15 cellular contexts compared by ENCODE assay signal in the genomic region with DNA sequence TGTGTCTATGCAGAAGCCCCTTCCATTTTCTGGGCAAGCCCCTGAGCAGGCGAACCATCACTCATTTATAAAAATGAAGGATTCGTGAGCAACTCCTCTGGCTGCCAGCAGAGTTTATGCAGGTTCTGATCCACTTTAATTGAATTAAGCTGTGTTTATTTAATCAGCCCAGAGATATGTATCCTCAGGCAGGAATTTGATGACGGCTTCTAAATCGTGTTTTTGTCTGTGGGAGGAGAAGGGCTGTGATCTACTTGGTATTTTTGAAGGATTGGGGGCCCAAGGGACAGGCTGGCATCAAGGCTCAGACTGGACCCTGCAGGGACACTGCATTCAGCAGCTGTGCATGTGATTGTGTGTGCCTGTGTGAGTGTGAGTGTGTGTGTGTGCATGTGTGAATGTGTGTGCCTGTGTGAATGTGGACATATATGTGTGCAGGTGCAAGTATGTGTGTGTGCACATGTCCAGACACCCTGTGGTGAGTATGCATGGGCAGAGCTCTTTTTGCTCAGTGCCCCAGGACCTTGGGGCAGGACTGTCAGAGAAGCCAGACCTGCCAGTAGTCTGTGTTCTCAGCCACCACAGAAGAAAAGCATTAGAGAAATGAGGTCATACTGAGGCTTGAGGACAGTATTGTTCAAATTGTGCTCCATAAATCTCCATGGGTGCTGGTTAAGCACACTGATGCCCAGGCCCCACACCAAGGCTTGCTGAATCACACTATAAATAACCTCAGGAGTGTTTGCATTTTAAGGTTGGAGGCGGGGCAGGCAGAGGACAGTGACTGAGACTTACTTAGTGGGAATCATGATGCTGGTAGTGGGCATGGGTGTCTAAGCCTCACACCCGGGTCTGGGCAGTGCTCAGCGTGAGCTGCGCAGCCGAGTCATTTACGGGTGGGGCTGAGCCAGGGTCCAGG.
DNase-seq lines count a peak whose midpoint lies in the region; ATAC-seq, FAIRE-seq and TF ChIP-seq lines count a peak whose summit lies in the region.
"Had no signal": no experiment of that assay in that cellular context is flagged by ENCODE, and none has a peak within 500 bp of the region (broad histone marks: within the 10 kb centered on the region; RNA-seq: fewer than 3 reads in every experiment).

No MANE protein-coding gene starts in this region.

- H3K4me2 ChIP-seq in astrocyte (ENCODE audit: low read length), result peak overlapping the region; percentile 50

- TF ChIP-seq CTCF in AG09309 (IDR thresholded peaks at IDR 0.05; ENCODE audit: control insufficient read depth, insufficient read depth, low read depth, low read length, missing control alignments), result no peak
- no peak for TF ChIP-seq CTCF in astrocyte (IDR thresholded peaks at IDR 0.05; ENCODE audit: insufficient read depth, low read depth, low read length)

- H3K4me3 ChIP-seq in AG09309 (ENCODE audit: control insufficient read depth, low read depth, low read length), result no peak overlapping the region
- H3K4me3 ChIP-seq in astrocyte (ENCODE audit: insufficient read depth, low read depth, low read length), result no peak overlapping the region

- ATAC-seq in left ventricle myocardium superior, result peak; percentile 84
- no peak for ATAC-seq in HG03175 (IDR thresholded peaks at IDR 0.05; ENCODE audit: unreplicated experiment)
- ATAC-seq in GM18519 (IDR thresholded peaks at IDR 0.05; ENCODE audit: low FRiP score, unreplicated experiment), result no peak
- ATAC-seq in activated T-helper 17 cell treated with anti-CD3 and anti-CD28 coated beads, Interleukin-2, amount 50 U/mL, for 72 hours (replicated peaks), result no peak
- ATAC-seq: CD8-positive, alpha-beta T cell; stimulated activated memory B cell treated with anti-CD40 and anti-IgM and Interleukin-4, amounts not matched to agents 10 μg/mL and 1 μg/mL and 100 μg/mL, for 72 hours had no signal

- DNase-seq in AG09309 (ENCODE audit: low read depth) (peak; percentile 55), HCEC 1CT (peak; percentile 28), astrocyte (ENCODE audit: low read depth) (peak; percentile 28), left ventricle myocardium superior (peak; percentile 41)
- no peak for DNase-seq in activated T-cell treated with anti-CD3 and anti-CD28 coated beads, Interleukin-2, amount 50 U/mL, for 1 hour
- DNase-seq: activated naive CD4-positive, alpha-beta T cell treated with anti-CD3 and anti-CD28 coated beads, Interleukin-2, amount 10 ng/mL, durations not matched to agents 7 days and 5 days; CD8-positive, alpha-beta T cell; NCI-H1930; T1000 had no signal

- no peak overlapping the region for H3K4me3 Mint-ChIP-seq in astrocyte (ENCODE audit: unreplicated experiment)
- H3K4me3 Mint-ChIP-seq in activated T-helper 17 cell treated with anti-CD3 and anti-CD28 coated beads, Interleukin-2, amount 50 U/mL, for 72 hours, result no peak overlapping the region
- H3K4me3 Mint-ChIP-seq: activated naive CD4-positive, alpha-beta T cell treated with anti-CD3 and anti-CD28 coated beads, Interleukin-2, amount 10 ng/mL, durations not matched to agents 7 days and 5 days; CD8-positive, alpha-beta T cell; stimulated activated memory B cell treated with anti-CD40 and anti-IgM and Interleukin-4, amounts not matched to agents 10 μg/mL and 1 μg/mL and 100 μg/mL, for 72 hours had no signal

- no peaks in the 10 kb centered on the region for H3K27me3 ChIP-seq in astrocyte (ENCODE audit: insufficient read depth, low read length)

- peaks cover 6% of the 10 kb centered on the region for H3K4me1 Mint-ChIP-seq in astrocyte (ENCODE audit: low read depth, unreplicated experiment)
- H3K4me1 Mint-ChIP-seq in activated T-helper 17 cell treated with anti-CD3 and anti-CD28 coated beads, Interleukin-2, amount 50 U/mL, for 72 hours, result no peaks in the 10 kb centered on the region
- H3K4me1 Mint-ChIP-seq: stimulated activated memory B cell treated with anti-CD40 and anti-IgM and Interleukin-4, amounts not matched to agents 10 μg/mL and 1 μg/mL and 100 μg/mL, for 72 hours had no signal

- no peaks in the 10 kb centered on the region for H3K79me2 ChIP-seq in astrocyte (ENCODE audit: insufficient read depth, low read length)

- H3K9me3 ChIP-seq in astrocyte (ENCODE audit: insufficient read depth, low read depth, low read length), result no peaks in the 10 kb centered on the region

- no peak overlapping the region for H3K27ac Mint-ChIP-seq in astrocyte (ENCODE audit: unreplicated experiment)
- H3K27ac Mint-ChIP-seq in activated T-helper 17 cell treated with anti-CD3 and anti-CD28 coated beads, Interleukin-2, amount 50 U/mL, for 72 hours, result no peak overlapping the region
- H3K27ac Mint-ChIP-seq: activated naive CD4-positive, alpha-beta T cell treated with anti-CD3 and anti-CD28 coated beads, Interleukin-2, amount 10 ng/mL, durations not matched to agents 7 days and 5 days; CD8-positive, alpha-beta T cell; stimulated activated memory B cell treated with anti-CD40 and anti-IgM and Interleukin-4, amounts not matched to agents 10 μg/mL and 1 μg/mL and 100 μg/mL, for 72 hours had no signal

- no peaks in the 10 kb centered on the region for H3K36me3 Mint-ChIP-seq in astrocyte (ENCODE audit: low read depth, unreplicated experiment)
- no peaks in the 10 kb centered on the region for H3K36me3 Mint-ChIP-seq in activated T-helper 17 cell treated with anti-CD3 and anti-CD28 coated beads, Interleukin-2, amount 50 U/mL, for 72 hours (ENCODE audit: low read depth)
- H3K36me3 Mint-ChIP-seq: CD8-positive, alpha-beta T cell; stimulated activated memory B cell treated with anti-CD40 and anti-IgM and Interleukin-4, amounts not matched to agents 10 μg/mL and 1 μg/mL and 100 μg/mL, for 72 hours had no signal

- no peaks in the 10 kb centered on the region for H4K20me1 ChIP-seq in astrocyte (ENCODE audit: insufficient read depth, low read length)

- intact Hi-C loops in left ventricle myocardium superior (cut with micrococcal nuclease), result no loop called here

- no peak for FAIRE-seq in astrocyte (lab: Jason Lieb, UNC)
- FAIRE-seq: colon, frontal cortex had no signal

- H3K4me1 ChIP-seq in astrocyte (ENCODE audit: insufficient read depth, low read length), result peaks cover 11% of the 10 kb centered on the region

- no peak overlapping the region for H3K9ac ChIP-seq in astrocyte (ENCODE audit: low read length)

- H3K27me3 Mint-ChIP-seq in astrocyte (ENCODE audit: low read depth, unreplicated experiment), result peaks cover 9% of the 10 kb centered on the region
- H3K27me3 Mint-ChIP-seq in activated T-helper 17 cell treated with anti-CD3 and anti-CD28 coated beads, Interleukin-2, amount 50 U/mL, for 72 hours, result peaks cover 12% of the 10 kb centered on the region

- H3K36me3 ChIP-seq in astrocyte (ENCODE audit: insufficient read depth, low read length), result no peaks in the 10 kb centered on the region

- H2AFZ ChIP-seq in astrocyte (ENCODE audit: low read depth, low read length), result peak overlapping the region; percentile 19

- H3K27ac ChIP-seq in astrocyte (ENCODE audit: low read depth, low read length), result no peak overlapping the region

- H3K9me3 Mint-ChIP-seq in astrocyte (ENCODE audit: unreplicated experiment), result peaks cover 5% of the 10 kb centered on the region
- H3K9me3 Mint-ChIP-seq in activated T-helper 17 cell treated with anti-CD3 and anti-CD28 coated beads, Interleukin-2, amount 50 U/mL, for 72 hours, result no peaks in the 10 kb centered on the region
- H3K9me3 Mint-ChIP-seq: CD8-positive, alpha-beta T cell; stimulated activated memory B cell treated with anti-CD40 and anti-IgM and Interleukin-4, amounts not matched to agents 10 μg/mL and 1 μg/mL and 100 μg/mL, for 72 hours had no signal
